22 cellular contexts compared by ENCODE assay signal in genomic region chr14:90520326-90520725, GRCh38.
DNase-seq lines count a peak whose midpoint lies in the region; TF ChIP-seq lines count a peak whose summit lies in the region.
"Had no signal": no experiment of that assay in that cellular context is flagged by ENCODE, and none has a peak within 500 bp of the region (broad histone marks: within the 10 kb centered on the region; RNA-seq: fewer than 3 reads in every experiment).

No MANE protein-coding gene starts in this region.

- TF ChIP-seq POLR2A in esophagus muscularis mucosa (IDR thresholded peaks at IDR 0.05; ENCODE audit: low read depth) (no peak), sigmoid colon (IDR thresholded peaks at IDR 0.05) (no peak), tibial nerve (IDR thresholded peaks at IDR 0.05) (no peak)

- peak overlapping the region in 8 of 11 experiments; percentile 37 to 82 (median 65); a peak in 17 of 22 replicates for H3K4me2 ChIP-seq in BLaER1 treated with 17β-estradiol and CSF1 and Interleukin-3, amounts not matched to agents 10 nM and 100 nM

- DNase-seq in NCI-H2171 treated with DMSO at 0.1 percent for 48 hours (lab: John Stamatoyannopoulos, UW) (peak; percentile 92), esophagus muscularis mucosa (ENCODE audit: extremely low spot score) (no peak), sigmoid colon (no peak), tibial nerve (ENCODE audit: low spot score in 2 of 2) (no peak), mucosa of gallbladder (ENCODE audit: low spot score) (no peak)
- DNase-seq in activated CD8-positive, alpha-beta memory T cell treated with anti-CD3 and anti-CD28 coated beads for 24 hours: no peak
- no peak for DNase-seq in activated effector memory CD4-positive, alpha-beta T cell treated with Interleukin-2 at 50 U/mL for 16 hours
- DNase-seq: ACHN; activated CD4-positive, alpha-beta T cell treated with anti-CD3 and anti-CD28 coated beads, Interleukin-2, amount 50 U/mL, for 48 hours; activated effector memory CD4-positive, alpha-beta T cell treated with anti-CD3 and anti-CD28 coated beads, Interleukin-2, amount 50 U/mL, for 16 hours; activated naive CD8-positive, alpha-beta T cell treated with anti-CD3 and anti-CD28 coated beads, Interleukin-2, amount 10 ng/mL, durations not matched to agents 7 days and 5 days; effector memory CD8-positive, alpha-beta T cell; foreskin melanocyte; islet precursor cell; KBM-7; mucosa of descending colon; MV-4-11; NCI-H1930; NCI-H2227 treated with DMSO at 0.1 percent for 48 hours; stimulated activated naive CD8-positive, alpha-beta T cell treated with anti-CD3 and anti-CD28 coated beads, Interleukin-15, amount 100 ng/mL, for 72 hours had no signal

- no peaks in the 10 kb centered on the region for H3K27me3 ChIP-seq in BLaER1 treated with 17β-estradiol and CSF1 and Interleukin-3, amounts not matched to agents 10 nM and 100 nM
- no peaks in the 10 kb centered on the region for H3K27me3 ChIP-seq in esophagus muscularis mucosa
- H3K27me3 ChIP-seq in sigmoid colon: no peaks in the 10 kb centered on the region
- H3K27me3 ChIP-seq in tibial nerve: no peaks in the 10 kb centered on the region

- 68% methylated on average over 3 of the region's 5 CpGs for WGBS in esophagus muscularis mucosa
- 80 to 87% methylated on average over 5 of the region's 5 CpGs for WGBS in sigmoid colon, 2 donors
- WGBS in tibial nerve, 2 donors: 84 to 92% methylated on average over 5 of the region's 5 CpGs

- no peaks in the 10 kb centered on the region for H3K36me3 ChIP-seq in BLaER1 treated with 17β-estradiol and CSF1 and Interleukin-3, amounts not matched to agents 10 nM and 100 nM
- H3K36me3 ChIP-seq in esophagus muscularis mucosa (no peaks in the 10 kb centered on the region), sigmoid colon (no peaks in the 10 kb centered on the region), tibial nerve (no peaks in the 10 kb centered on the region)

- H3K27ac ChIP-seq in BLaER1 treated with 17β-estradiol and CSF1 and Interleukin-3, amounts not matched to agents 10 nM and 100 nM: peak overlapping the region in 3 of 11 experiments; percentile 1 to 2 (median 2); a peak in 1 of 22 replicates
- peak overlapping the region; percentile 88 to 90 (median 89) for H3K27ac ChIP-seq in esophagus muscularis mucosa (replicated peaks in 1 of 4)
- peak overlapping the region; percentile 76 to 90 (median 86) for H3K27ac ChIP-seq in sigmoid colon
- H3K27ac ChIP-seq in tibial nerve: no peak overlapping the region

- no peak for TF ChIP-seq EP300 in esophagus muscularis mucosa (IDR thresholded peaks at IDR 0.05)
- no peak for TF ChIP-seq EP300 in sigmoid colon (IDR thresholded peaks at IDR 0.05)
- no peak for TF ChIP-seq EP300 in tibial nerve (IDR thresholded peaks at IDR 0.05)

- H3K4me1 ChIP-seq in BLaER1 treated with 17β-estradiol and CSF1 and Interleukin-3, amounts not matched to agents 10 nM and 100 nM: peaks cover 30 to 63% (median 47%) of the 10 kb centered on the region in 10 experiments
- H3K4me1 ChIP-seq in esophagus muscularis mucosa (peaks cover 55 to 87% (median 70%) of the 10 kb centered on the region in 4 donors), sigmoid colon (peaks cover 0 to 77% (median 68%) of the 10 kb centered on the region in 4 donors), tibial nerve (peaks cover 0 to 52% (median 7%) of the 10 kb centered on the region in 4 donors)

- peaks cover 0 to 9% (median 5%) of the 10 kb centered on the region in 11 experiments; a peak in 7 of 22 replicates for H3K9me3 ChIP-seq in BLaER1 treated with 17β-estradiol and CSF1 and Interleukin-3, amounts not matched to agents 10 nM and 100 nM (replicated peaks in 1 of 11)
- H3K9me3 ChIP-seq in esophagus muscularis mucosa (no peaks in the 10 kb centered on the region), sigmoid colon (no peaks in the 10 kb centered on the region), tibial nerve (peaks cover 0 to 2% (median 0%) of the 10 kb centered on the region in 4 donors)
- H3K9me3 ChIP-seq: mucosa of descending colon had no signal

- H3K4me3 ChIP-seq in BLaER1 treated with 17β-estradiol and CSF1 and Interleukin-3, amounts not matched to agents 10 nM and 100 nM: no peak overlapping the region
- H3K4me3 ChIP-seq in esophagus muscularis mucosa: no peak overlapping the region
- H3K4me3 ChIP-seq in sigmoid colon: no peak overlapping the region
- H3K4me3 ChIP-seq in tibial nerve: no peak overlapping the region
- H3K4me3 ChIP-seq: lung, mucosa of descending colon had no signal

- TF ChIP-seq CTCF in esophagus muscularis mucosa (IDR thresholded peaks at IDR 0.05) (no peak), sigmoid colon (IDR thresholded peaks at IDR 0.05) (no peak), tibial nerve (IDR thresholded peaks at IDR 0.05) (no peak)

- intact Hi-C loops in esophagus muscularis mucosa (cut with DNase I) (loop anchor here (2.0 kb wide), 1 partner anchor 122 kb away; no protein-coding TSS in a partner anchor), sigmoid colon (cut with DNase I) (loop anchor here (2.0 kb wide), 1 partner anchor 118 kb away; no protein-coding TSS in a partner anchor)

- no peaks in the 10 kb centered on the region for H4K20me1 ChIP-seq in BLaER1 treated with 17β-estradiol and CSF1 and Interleukin-3, amounts not matched to agents 10 nM and 100 nM

- peak overlapping the region in 2 of 11 experiments; percentile 2 to 12; a peak in 1 of 22 replicates for H3K9ac ChIP-seq in BLaER1 treated with 17β-estradiol and CSF1 and Interleukin-3, amounts not matched to agents 10 nM and 100 nM

Comparison
In these comparisons a context has a peak if more than half of its experiments do, and no peak if none do; other contexts are left out.
1. H3K27ac ChIP-seq: peak in esophagus muscularis mucosa (4 of 4) and sigmoid colon (4 of 4); none in tibial nerve (0 of 4).